Comparison of ENCODE assay signal across 18 cellular contexts in genomic region chr4:175405961-175406360, GRCh38.
A peak's percentile ranks its signal among the peaks of the same experiment; 100 is the strongest.
DNase-seq lines count a peak whose midpoint lies in the region; ATAC-seq, FAIRE-seq and TF ChIP-seq lines count a peak whose summit lies in the region.
"Had no signal": no experiment of that assay in that cellular context is flagged by ENCODE, and none has a peak within 500 bp of the region (broad histone marks: within the 10 kb centered on the region; RNA-seq: fewer than 3 reads in every experiment).

No MANE protein-coding gene starts in this region.

- H3K9me3 Mint-ChIP-seq in endothelial cell (ENCODE audit: unreplicated experiment), result no peaks in the 10 kb centered on the region
- H3K9me3 Mint-ChIP-seq in activated CD4-positive, alpha-beta T cell treated with anti-CD3 and anti-CD28 coated beads for 36 hours (ENCODE audit: low read depth), result no peaks in the 10 kb centered on the region

- H3F3A ChIP-seq in OCI-LY1 (ENCODE audit: insufficient read depth, low read length), result no peaks in the 10 kb centered on the region

- no peak overlapping the region for H2AFZ ChIP-seq in OCI-LY1 (ENCODE audit: low read length)
- H2AFZ ChIP-seq: GM23248 had no signal

- TF ChIP-seq CTCF in OCI-LY1 (IDR thresholded peaks at IDR 0.05; ENCODE audit: low read length), result no peak
- TF ChIP-seq CTCF in endothelial cell (IDR thresholded peaks at IDR 0.05; ENCODE audit: unreplicated experiment), result no peak

- H3K27me3 Mint-ChIP-seq in endothelial cell (ENCODE audit: unreplicated experiment), result no peaks in the 10 kb centered on the region
- H3K27me3 Mint-ChIP-seq in activated CD4-positive, alpha-beta T cell treated with anti-CD3 and anti-CD28 coated beads for 36 hours, result no peaks in the 10 kb centered on the region
- H3K27me3 Mint-ChIP-seq: CD4-positive, CD25-positive, alpha-beta regulatory T cell had no signal

- no peaks in the 10 kb centered on the region for H3K9me2 ChIP-seq in OCI-LY1 (ENCODE audit: low read depth, low read length)

- no peak for ATAC-seq in activated CD4-positive, alpha-beta T cell treated with anti-CD3 and anti-CD28 coated beads for 36 hours
- ATAC-seq in HG03159 (IDR thresholded peaks at IDR 0.05; ENCODE audit: unreplicated experiment), result no peak

- intact Hi-C loops in activated CD4-positive, alpha-beta T cell treated with anti-CD3 and anti-CD28 coated beads for 36 hours (cut with DNase I, micrococcal nuclease), result no loop called here

- no peaks in the 10 kb centered on the region for H3K79me2 ChIP-seq in OCI-LY1 (ENCODE audit: insufficient read depth, low read length)

- H3K27me3 ChIP-seq in OCI-LY1 (ENCODE audit: insufficient read depth, low read length), result no peaks in the 10 kb centered on the region
- H3K27me3 ChIP-seq: Peyer's patch, SJSA1 had no signal

- FAIRE-seq in GM19239 (lab: Jason Lieb, UNC), result no peak
- FAIRE-seq: G401.6 had no signal

- peaks cover 10% of the 10 kb centered on the region for H3K4me1 Mint-ChIP-seq in endothelial cell (ENCODE audit: unreplicated experiment)
- no peaks in the 10 kb centered on the region for H3K4me1 Mint-ChIP-seq in activated CD4-positive, alpha-beta T cell treated with anti-CD3 and anti-CD28 coated beads for 36 hours
- H3K4me1 Mint-ChIP-seq: CD4-positive, CD25-positive, alpha-beta regulatory T cell had no signal

- DNase-seq in NOMO-1 (lab: John Stamatoyannopoulos, UW; ENCODE audit: unreplicated experiment in 2 of 2) (peak; percentile 1 to 39), NOMO-1 treated with dmso at 0.1 percent for 144 hours (lab: John Stamatoyannopoulos, UW; ENCODE audit: unreplicated experiment) (no peak), endothelial cell (ENCODE audit: low spot score) (no peak), globus pallidus (ENCODE audit: low spot score) (no peak), GM19239 (ENCODE audit: insufficient read length, low spot score) (no peak)
- no peak for DNase-seq in activated CD4-positive, alpha-beta T cell treated with anti-CD3 and anti-CD28 coated beads for 36 hours
- DNase-seq: Caco-2; CD4-positive, CD25-positive, alpha-beta regulatory T cell; GM23248; NCI-H1105; NCI-H2081 treated with DMSO at 0.1 percent for 48 hours; NK-92 treated with Interleukin-12 subunit alpha and Interleukin-12 subunit beta, amount 100 ng/mL, for 24 hours; Peyer's patch had no signal

- peak overlapping the region; percentile 36 for H3K27ac ChIP-seq in OCI-LY1 (ENCODE audit: low read depth, low read length, poor library complexity, severe bottlenecking)
- H3K27ac ChIP-seq: 22Rv1, GM23248, Peyer's patch, SJSA1 had no signal

- peaks cover 16% of the 10 kb centered on the region for H3K4me1 ChIP-seq in OCI-LY1 (ENCODE audit: insufficient read depth, low read length, severe bottlenecking)
- H3K4me1 ChIP-seq: Caco-2, Peyer's patch had no signal

- H3K4me3 ChIP-seq in OCI-LY1 (ENCODE audit: low read depth, low read length, poor library complexity, severe bottlenecking), result no peak overlapping the region
- H3K4me3 ChIP-seq: GM23248, Peyer's patch, SJSA1 had no signal

- no peak overlapping the region; the same call in 1 of the 2 replicates for H3K4me2 ChIP-seq in OCI-LY1 (ENCODE audit: low read length)

- CTCF ChIA-PET in activated CD4-positive, alpha-beta T cell treated with anti-CD3 and anti-CD28 coated beads for 36 hours (lab: Charles Lee), result no interaction called here

- no peak overlapping the region for H3K4me3 Mint-ChIP-seq in endothelial cell (ENCODE audit: unreplicated experiment)
- no peak overlapping the region for H3K4me3 Mint-ChIP-seq in activated CD4-positive, alpha-beta T cell treated with anti-CD3 and anti-CD28 coated beads for 36 hours
- H3K4me3 Mint-ChIP-seq: CD4-positive, CD25-positive, alpha-beta regulatory T cell had no signal

- H3K27ac Mint-ChIP-seq in endothelial cell (ENCODE audit: unreplicated experiment), result peak overlapping the region; percentile 19
- no peak overlapping the region for H3K27ac Mint-ChIP-seq in activated CD4-positive, alpha-beta T cell treated with anti-CD3 and anti-CD28 coated beads for 36 hours
- H3K27ac Mint-ChIP-seq: CD4-positive, CD25-positive, alpha-beta regulatory T cell had no signal

- POLR2A ChIA-PET in activated CD4-positive, alpha-beta T cell treated with anti-CD3 and anti-CD28 coated beads for 36 hours (lab: Charles Lee), result no interaction called here

- H3K9me3 ChIP-seq in OCI-LY1 (ENCODE audit: low read length), result no peaks in the 10 kb centered on the region
- H3K9me3 ChIP-seq: Caco-2, Peyer's patch, SJSA1 had no signal

- H3K36me3 ChIP-seq in OCI-LY1 (ENCODE audit: insufficient read depth, low read length), result no peaks in the 10 kb centered on the region
- H3K36me3 ChIP-seq: Peyer's patch, SJSA1 had no signal

- no peaks in the 10 kb centered on the region for H4K20me1 ChIP-seq in OCI-LY1 (ENCODE audit: insufficient read depth, low read length)

- H3K9ac ChIP-seq in OCI-LY1 (ENCODE audit: low read length), result no peak overlapping the region
- H3K9ac ChIP-seq: GM23248 had no signal

- H3K36me3 Mint-ChIP-seq in endothelial cell (ENCODE audit: low read depth, unreplicated experiment), result no peaks in the 10 kb centered on the region
- H3K36me3 Mint-ChIP-seq in activated CD4-positive, alpha-beta T cell treated with anti-CD3 and anti-CD28 coated beads for 36 hours (ENCODE audit: low read depth), result no peaks in the 10 kb centered on the region
- H3K36me3 Mint-ChIP-seq: CD4-positive, CD25-positive, alpha-beta regulatory T cell had no signal

Comparison
In these comparisons a context has a peak if more than half of its experiments do, and no peak if none do; other contexts are left out.
1. DNase-seq: peak in NOMO-1 (2 of 2); none in NOMO-1 treated with dmso at 0.1 percent for 144 hours (single experiment), endothelial cell (single experiment), activated CD4-positive, alpha-beta T cell treated with anti-CD3 and anti-CD28 coated beads for 36 hours (single experiment), globus pallidus (single experiment) and GM19239 (single experiment).